Comparison of ENCODE assay signal across 24 cellular contexts in the genomic region with DNA sequence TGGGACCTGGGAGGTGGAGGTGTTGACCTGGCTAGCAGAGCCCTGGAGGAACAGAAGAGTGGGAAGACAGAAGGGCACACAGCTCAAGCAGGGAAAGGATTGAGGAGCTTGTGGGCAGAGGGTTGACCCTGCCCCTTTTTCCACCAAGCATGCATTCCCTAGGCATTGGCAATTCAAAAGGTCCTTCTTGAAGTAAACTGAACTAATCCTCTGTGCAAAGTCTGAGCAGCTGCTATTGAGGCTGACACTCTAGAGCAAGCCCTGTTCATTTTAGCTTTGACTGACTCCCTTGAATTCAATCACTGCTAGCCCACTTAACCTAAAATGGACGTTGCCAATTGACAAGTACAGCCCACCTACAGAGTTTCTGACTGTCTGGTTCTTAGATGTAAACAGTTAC.
"Had no signal": no experiment of that assay in that cellular context is flagged by ENCODE, and none has a peak within 500 bp of the region (broad histone marks: within the 10 kb centered on the region; RNA-seq: fewer than 3 reads in every experiment).

No MANE protein-coding gene starts in this region.

- H3K4me3 ChIP-seq: Peyer's patch had no signal

- DNase-seq: activated CD4-positive, alpha-beta T cell treated with anti-CD3 and anti-CD28 coated beads for 1 hour; activated CD4-positive, alpha-beta T cell treated with anti-CD3 and anti-CD28 coated beads, Interleukin-2, amount 10 ng/mL, durations not matched to agents 24 days and 14 days; activated CD4-positive, alpha-beta T cell treated with anti-CD3 and anti-CD28 coated beads, Interleukin-2, amount 50 U/mL, for 48 hours; activated CD8-positive, alpha-beta memory T cell treated with anti-CD3 and anti-CD28 coated beads, Interleukin-2, amount 10 ng/mL, durations not matched to agents 7 days and 5 days; activated effector memory CD4-positive, alpha-beta T cell treated with Interleukin-2 at 50 U/mL for 16 hours; activated naive CD4-positive, alpha-beta T cell; activated T-cell treated with anti-CD3 and anti-CD28 coated beads, Interleukin-2, amount 50 U/mL, for 24 hours; aorta; MM.1S; NCI-H1105 treated with DMSO at 0.1 percent for 48 hours; NCI-H1436 treated with DMSO at 0.1 percent for 48 hours; NCI-H187 treated with DMSO at 0.1 percent for 48 hours; NCI-H2081 treated with DMSO at 0.1 percent for 48 hours; NCI-H345; NCI-H510A; NCI-H526 treated with DMSO at 0.1 percent for 48 hours; NCI-H82; OCI-M1; Peyer's patch; Right ventricle myocardium superior had no signal

- H3K9me3 ChIP-seq: Peyer's patch had no signal

- ATAC-seq: activated CD8-positive, alpha-beta memory T cell treated with anti-CD3 and anti-CD28 coated beads, Interleukin-2, amount 10 ng/mL, durations not matched to agents 7 days and 5 days; WTC11 had no signal

- H3K4me2 ChIP-seq: KMS-11 had no signal

- H3K27ac ChIP-seq: KMS-11, Peyer's patch, RWPE1 had no signal

- H3K36me3 ChIP-seq: Peyer's patch had no signal

- H3K9ac ChIP-seq: KMS-11 had no signal

- H3K4me1 ChIP-seq: Peyer's patch had no signal

- FAIRE-seq: bronchial epithelial cell had no signal

- H3K27me3 ChIP-seq: Peyer's patch had no signal
